8 cellular contexts compared by ENCODE assay signal in genomic region chr15:77632760-77633133, GRCh38. TPM values are rescaled to one million over a fixed set of nuclear protein-coding genes. Genes with fewer than 3 reads are reported as not detected.
A peak's percentile ranks its signal among the peaks of the same experiment; 100 is the strongest.
DNase-seq lines count a peak whose midpoint lies in the region; TF ChIP-seq lines count a peak whose summit lies in the region.

TSS of gene LINGO1 (minus strand) at chr15:77632912. CDS start at chr15:77632315, 597 bp downstream.

- H3K27me3 ChIP-seq in kidney epithelial cell (ENCODE audit: control insufficient read depth, insufficient read depth, low read length) (peaks cover 81% of the 10 kb centered on the region), stomach (peaks cover 14 to 78% (median 51%) of the 10 kb centered on the region in 3 donors)

- H3K9me3 ChIP-seq in stomach (no peaks in the 10 kb centered on the region), OCI-LY7 (ENCODE audit: low read length) (no peaks in the 10 kb centered on the region)

- intact Hi-C loops in activated naive CD4-positive, alpha-beta T cell treated with anti-CD3 and anti-CD28 coated beads for 36 hours (cut with micrococcal nuclease), result loop anchor here (1.0 kb wide), 2 partner anchors 189 to 243 kb away; no protein-coding TSS in a partner anchor
- intact Hi-C loops in MCF 10A (cut with micrococcal nuclease), result loop anchor here (1.0 to 5.0 kb wide), 3 partner anchors 189 to 446 kb away; no protein-coding TSS in a partner anchor
- intact Hi-C loops in stomach (cut with DNase I; ENCODE audit: low total_unique reads), result no loop called here
- intact Hi-C loops in OCI-LY7 (cut with micrococcal nuclease; ENCODE audit: unreplicated experiment), result loop anchor here (1.0 kb wide), 1 partner anchor 189 kb away; no protein-coding TSS in a partner anchor

- H3K79me2 ChIP-seq in OCI-LY7 (ENCODE audit: insufficient read depth, low read depth, low read length), result no peaks in the 10 kb centered on the region

- BruUV-seq in MCF 10A (replicated peaks; lab: Mats Ljungman, UMichigan), result no TSS peak
- no TSS peak for BruUV-seq in OCI-LY7 (replicated peaks; lab: Mats Ljungman, UMichigan)

- no peaks in the 10 kb centered on the region for H3K9me2 ChIP-seq in OCI-LY7 (ENCODE audit: insufficient read depth, low read length)

- WGBS in stomach, 5 donors, result 0 to 5% (median 1%) methylated on average over 4 to 47 of the region's 48 CpGs; no CpG with 5 or more reads in 1 of the 5 donors

- H3K4me1 Mint-ChIP-seq in activated naive CD4-positive, alpha-beta T cell treated with anti-CD3 and anti-CD28 coated beads for 36 hours (ENCODE audit: low read depth), result peaks cover 9% of the 10 kb centered on the region
- peaks cover 4% of the 10 kb centered on the region for H3K4me1 Mint-ChIP-seq in MCF 10A (ENCODE audit: insufficient read depth, unreplicated experiment)

- peaks cover 18 to 38% (median 34%) of the 10 kb centered on the region in 4 donors for H3K4me1 ChIP-seq in stomach
- no peaks in the 10 kb centered on the region for H3K4me1 ChIP-seq in OCI-LY7 (ENCODE audit: insufficient read depth, low read length, poor library complexity, severe bottlenecking)

- H4K20me1 ChIP-seq in OCI-LY7 (ENCODE audit: insufficient read depth, low read length), result no peaks in the 10 kb centered on the region

- H3K36me3 ChIP-seq in kidney epithelial cell (ENCODE audit: control insufficient read depth, insufficient read depth, low read length) (no peaks in the 10 kb centered on the region), stomach (no peaks in the 10 kb centered on the region), OCI-LY7 (ENCODE audit: insufficient read depth, low read length) (no peaks in the 10 kb centered on the region)

- H2AFZ ChIP-seq in OCI-LY7 (ENCODE audit: low read length), result no peak within 1 kb of the TSS

- CTCF ChIA-PET in activated naive CD4-positive, alpha-beta T cell treated with anti-CD3 and anti-CD28 coated beads for 36 hours (lab: Charles Lee), result interaction anchor here (0.6 to 3.8 kb wide), 6 partner anchors 15 to 189 kb away, joined by 3 to 26 read pairs (median 5); no protein-coding TSS in a partner anchor
- CTCF ChIA-PET in MCF 10A (lab: Yijun Ruan, JAX) (interaction anchor here (0.6 to 5.5 kb wide), 28 partner anchors 8 to 1842 kb away, joined by 3 to 64 read pairs (median 5); no protein-coding TSS in a partner anchor), OCI-LY7 (lab: Charles Lee; ENCODE audit: unreplicated experiment) (no interaction called here)

- H3K27ac ChIP-seq in stomach, result peak within 1 kb of the TSS in 1 of 5 donors; percentile 51
- no peak within 1 kb of the TSS for H3K27ac ChIP-seq in OCI-LY7 (ENCODE audit: low read depth, low read length, poor library complexity, severe bottlenecking)

- no peak within 1 kb of the TSS for H3K4me2 ChIP-seq in OCI-LY7 (ENCODE audit: low read length)

- no peak for TF ChIP-seq POLR2A in stomach (IDR thresholded peaks at IDR 0.05)

- no peak within 1 kb of the TSS for H3K27ac Mint-ChIP-seq in activated naive CD4-positive, alpha-beta T cell treated with anti-CD3 and anti-CD28 coated beads for 36 hours
- no peak within 1 kb of the TSS for H3K27ac Mint-ChIP-seq in MCF 10A (ENCODE audit: low read depth, unreplicated experiment)

- H3K4me3 ChIP-seq in kidney epithelial cell (ENCODE audit: low read depth, low read length) (peak within 1 kb of the TSS; percentile 21), stomach (peak within 1 kb of the TSS; percentile 42 to 62 (median 56)), OCI-LY7 (ENCODE audit: low read depth, low read length, poor library complexity, severe bottlenecking) (no peak within 1 kb of the TSS)

- H3K4me3 Mint-ChIP-seq in activated naive CD4-positive, alpha-beta T cell treated with anti-CD3 and anti-CD28 coated beads for 36 hours, result peak within 1 kb of the TSS; percentile 42
- H3K4me3 Mint-ChIP-seq in MCF 10A (ENCODE audit: unreplicated experiment), result peak within 1 kb of the TSS; percentile 57

- H3K36me3 Mint-ChIP-seq in activated naive CD4-positive, alpha-beta T cell treated with anti-CD3 and anti-CD28 coated beads for 36 hours (ENCODE audit: low read depth), result no peaks in the 10 kb centered on the region
- H3K36me3 Mint-ChIP-seq in MCF 10A (ENCODE audit: insufficient read depth, unreplicated experiment), result no peaks in the 10 kb centered on the region

- POLR2A ChIA-PET in MCF 10A (lab: Yijun Ruan, JAX), result interaction anchor here (0.6 kb wide), 1 partner anchor 90 kb away, joined by 3 read pairs; no protein-coding TSS in a partner anchor
- POLR2A ChIA-PET in OCI-LY7 (lab: Charles Lee), result no interaction called here

- TF ChIP-seq CTCF in MCF 10A (IDR thresholded peaks at IDR 0.05; ENCODE audit: unreplicated experiment), result no peak
- TF ChIP-seq CTCF in kidney epithelial cell (IDR thresholded peaks at IDR 0.05; ENCODE audit: insufficient read depth, low read length, poor library complexity, severe bottlenecking), result no peak
- no peak for TF ChIP-seq CTCF in stomach (IDR thresholded peaks at IDR 0.05)
- no peak for TF ChIP-seq CTCF in OCI-LY7 (conservative IDR thresholded peaks at IDR 0.05; ENCODE audit: low read length)

- no peak for TF ChIP-seq EP300 in stomach (IDR thresholded peaks at IDR 0.05)

- no peak for DNase-seq in activated naive CD4-positive, alpha-beta T cell treated with anti-CD3 and anti-CD28 coated beads for 36 hours
- no peak for DNase-seq in activated naive CD4-positive, alpha-beta T cell treated with Interleukin-2 at 50 U/mL for 16 hours
- DNase-seq in MCF 10A (ENCODE audit: unreplicated experiment) (no peak), kidney epithelial cell (ENCODE audit: low read depth) (no peak), stomach (no peak), OCI-LY7 (ENCODE audit: low spot score) (no peak), foreskin melanocyte (no peak)
- DNase-seq in stimulated activated naive CD4-positive, alpha-beta T cell treated with Interleukin-2 at 50 U/mL for 16 hours (lab: John Stamatoyannopoulos, UW), result no peak

- H3K9me3 Mint-ChIP-seq in activated naive CD4-positive, alpha-beta T cell treated with anti-CD3 and anti-CD28 coated beads for 36 hours, result no peaks in the 10 kb centered on the region
- H3K9me3 Mint-ChIP-seq in MCF 10A (ENCODE audit: unreplicated experiment), result no peaks in the 10 kb centered on the region

- H3K27me3 Mint-ChIP-seq in activated naive CD4-positive, alpha-beta T cell treated with anti-CD3 and anti-CD28 coated beads for 36 hours (ENCODE audit: low read depth), result peaks cover 38% of the 10 kb centered on the region
- peaks cover 60% of the 10 kb centered on the region for H3K27me3 Mint-ChIP-seq in MCF 10A (ENCODE audit: insufficient read depth, unreplicated experiment)

RNA-seq across cellular contexts. Expression of gene LINGO1, which starts in this region (rescaled TPM):
- total RNA-seq in activated naive CD4-positive, alpha-beta T cell treated with anti-CD3 and anti-CD28 coated beads for 36 hours, result not detected
- total RNA-seq in MCF 10A (2022), result not detected in 2 replicates
- total RNA-seq in kidney epithelial cell, result 1.2 and 4.8 TPM in 2 replicates
- under 1 TPM in 2 of 5 donors, not detected in 3; 0.55 to 0.58 TPM for total RNA-seq in stomach
- 1 to 10 TPM in 1 of 3 donors, under 1 TPM in 1, not detected in 1; 0.25 to 1.3 TPM for polyA plus RNA-seq in stomach
- not detected in 2 replicates for total RNA-seq in OCI-LY7 (2014; rRNA removed; shearing (Covaris generic))
- total RNA-seq in OCI-LY7 (2022), result not detected in 2 replicates
